Comparison of ENCODE assay signal across 1 cellular context in the genomic region with DNA sequence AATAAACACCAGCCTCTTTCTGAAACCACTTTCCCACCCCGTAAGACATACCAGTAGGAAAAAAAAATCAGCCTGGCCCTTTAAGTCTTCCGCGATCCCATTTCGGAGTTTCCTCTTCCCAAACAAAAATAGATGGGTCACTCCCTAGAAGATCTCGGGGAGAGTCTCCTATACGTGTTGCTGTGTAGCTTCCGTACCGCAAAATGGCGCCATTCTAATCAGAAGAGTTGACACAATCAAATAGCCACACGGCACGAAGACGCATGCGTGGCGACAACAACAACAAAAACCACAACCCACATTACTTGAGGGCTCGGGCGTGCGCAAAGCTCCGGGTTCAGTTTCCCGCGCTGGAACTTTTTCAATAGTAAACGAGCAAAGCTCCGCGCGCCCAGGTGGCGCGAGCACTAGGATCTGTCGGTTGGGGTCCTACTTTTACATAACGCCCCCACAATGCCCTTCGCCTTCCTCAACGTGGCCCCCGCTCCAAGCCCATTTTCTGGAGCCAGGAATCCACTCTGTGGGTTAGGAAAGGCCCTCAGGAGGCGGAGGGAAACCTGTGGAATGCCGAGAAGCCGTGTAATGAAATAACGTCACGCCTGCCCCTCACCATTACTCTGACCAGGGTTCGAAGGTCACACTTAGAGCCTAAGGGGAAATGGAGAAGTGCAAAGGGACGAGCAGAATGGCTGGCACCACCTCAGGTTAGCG.
A peak's percentile ranks its signal among the peaks of the same experiment; 100 is the strongest.
TF ChIP-seq lines count a peak whose summit lies in the region.

GPANK1 (minus strand) TSS at position 208 of the 711 bp plus-strand sequence. CDS start 519 bp downstream, outside the sequence.

TF ChIP-seq in K562, 482 proteins besides CTCF, POLR2A, EP300 and RAD21 (continued from another document and continues in another):
- TF ChIP-seq ZNF232 (CRISPR knock-in tag; IDR thresholded peaks at IDR 0.05), result peak; percentile 71; the same call in 1 of the 2 replicates
- TF ChIP-seq BRD4 (IDR thresholded peaks at IDR 0.05), result peak; percentile 98
- TF ChIP-seq KLF16 (IDR thresholded peaks at IDR 0.05), result no peak
- peak; percentile 40 for TF ChIP-seq ZNF239 (CRISPR knock-in tag; IDR thresholded peaks at IDR 0.05)
- no peak for TF ChIP-seq RBM17 (IDR thresholded peaks at IDR 0.05; ENCODE audit: borderline replicate concordance, low read depth, low read length)
- TF ChIP-seq EHMT2 (IDR thresholded peaks at IDR 0.05), result peak; percentile 9; the same call in 1 of the 2 replicates
- TF ChIP-seq, protein P1, sequence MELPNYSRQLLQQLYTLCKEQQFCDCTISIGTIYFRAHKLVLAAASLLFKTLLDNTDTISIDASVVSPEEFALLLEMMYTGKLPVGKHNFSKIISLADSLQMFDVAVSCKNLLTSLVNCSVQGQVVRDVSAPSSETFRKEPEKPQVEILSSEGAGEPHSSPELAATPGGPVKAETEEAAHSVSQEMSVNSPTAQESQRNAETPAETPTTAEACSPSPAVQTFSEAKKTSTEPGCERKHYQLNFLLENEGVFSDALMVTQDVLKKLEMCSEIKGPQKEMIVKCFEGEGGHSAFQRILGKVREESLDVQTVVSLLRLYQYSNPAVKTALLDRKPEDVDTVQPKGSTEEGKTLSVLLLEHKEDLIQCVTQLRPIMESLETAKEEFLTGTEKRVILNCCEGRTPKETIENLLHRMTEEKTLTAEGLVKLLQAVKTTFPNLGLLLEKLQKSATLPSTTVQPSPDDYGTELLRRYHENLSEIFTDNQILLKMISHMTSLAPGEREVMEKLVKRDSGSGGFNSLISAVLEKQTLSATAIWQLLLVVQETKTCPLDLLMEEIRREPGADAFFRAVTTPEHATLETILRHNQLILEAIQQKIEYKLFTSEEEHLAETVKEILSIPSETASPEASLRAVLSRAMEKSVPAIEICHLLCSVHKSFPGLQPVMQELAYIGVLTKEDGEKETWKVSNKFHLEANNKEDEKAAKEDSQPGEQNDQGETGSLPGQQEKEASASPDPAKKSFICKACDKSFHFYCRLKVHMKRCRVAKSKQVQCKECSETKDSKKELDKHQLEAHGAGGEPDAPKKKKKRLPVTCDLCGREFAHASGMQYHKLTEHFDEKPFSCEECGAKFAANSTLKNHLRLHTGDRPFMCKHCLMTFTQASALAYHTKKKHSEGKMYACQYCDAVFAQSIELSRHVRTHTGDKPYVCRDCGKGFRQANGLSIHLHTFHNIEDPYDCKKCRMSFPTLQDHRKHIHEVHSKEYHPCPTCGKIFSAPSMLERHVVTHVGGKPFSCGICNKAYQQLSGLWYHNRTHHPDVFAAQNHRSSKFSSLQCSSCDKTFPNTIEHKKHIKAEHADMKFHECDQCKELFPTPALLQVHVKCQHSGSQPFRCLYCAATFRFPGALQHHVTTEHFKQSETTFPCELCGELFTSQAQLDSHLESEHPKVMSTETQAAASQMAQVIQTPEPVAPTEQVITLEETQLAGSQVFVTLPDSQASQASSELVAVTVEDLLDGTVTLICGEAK (IDR thresholded peaks at IDR 0.05), result no peak; the same call in 1 of the 2 replicates
- TF ChIP-seq, protein P1 (CRISPR knock-in tag; IDR thresholded peaks at IDR 0.05), result no peak
- no peak for TF ChIP-seq SAFB (IDR thresholded peaks at IDR 0.05; ENCODE audit: borderline replicate concordance, low read depth, low read length)
- no peak for TF ChIP-seq NR0B1 (IDR thresholded peaks at IDR 0.05; ENCODE audit: partially characterized antibody)
- peak; percentile 73; the same call in 1 of the 2 replicates for TF ChIP-seq ZNF57 (CRISPR knock-in tag; IDR thresholded peaks at IDR 0.05)
- TF ChIP-seq SAP30 (IDR thresholded peaks at IDR 0.05; ENCODE audit: borderline replicate concordance, insufficient read depth, low read depth, low read length, poor library complexity, severe bottlenecking), result no peak
- peak; percentile 68 to 94; a peak in 1 of 4 replicates for TF ChIP-seq SIN3A (IDR thresholded peaks at IDR 0.05; ENCODE audit: borderline replicate concordance in 2 of 2, control insufficient read depth in 1 of 2, low read depth in 2 of 2, low read length in 2 of 2)
- TF ChIP-seq SRSF9 (IDR thresholded peaks at IDR 0.05; ENCODE audit: borderline replicate concordance, low read depth, low read length), result no peak
- peak; percentile 88 for TF ChIP-seq ZBTB43 (CRISPR knock-in tag; IDR thresholded peaks at IDR 0.05)
- TF ChIP-seq, protein P2, sequence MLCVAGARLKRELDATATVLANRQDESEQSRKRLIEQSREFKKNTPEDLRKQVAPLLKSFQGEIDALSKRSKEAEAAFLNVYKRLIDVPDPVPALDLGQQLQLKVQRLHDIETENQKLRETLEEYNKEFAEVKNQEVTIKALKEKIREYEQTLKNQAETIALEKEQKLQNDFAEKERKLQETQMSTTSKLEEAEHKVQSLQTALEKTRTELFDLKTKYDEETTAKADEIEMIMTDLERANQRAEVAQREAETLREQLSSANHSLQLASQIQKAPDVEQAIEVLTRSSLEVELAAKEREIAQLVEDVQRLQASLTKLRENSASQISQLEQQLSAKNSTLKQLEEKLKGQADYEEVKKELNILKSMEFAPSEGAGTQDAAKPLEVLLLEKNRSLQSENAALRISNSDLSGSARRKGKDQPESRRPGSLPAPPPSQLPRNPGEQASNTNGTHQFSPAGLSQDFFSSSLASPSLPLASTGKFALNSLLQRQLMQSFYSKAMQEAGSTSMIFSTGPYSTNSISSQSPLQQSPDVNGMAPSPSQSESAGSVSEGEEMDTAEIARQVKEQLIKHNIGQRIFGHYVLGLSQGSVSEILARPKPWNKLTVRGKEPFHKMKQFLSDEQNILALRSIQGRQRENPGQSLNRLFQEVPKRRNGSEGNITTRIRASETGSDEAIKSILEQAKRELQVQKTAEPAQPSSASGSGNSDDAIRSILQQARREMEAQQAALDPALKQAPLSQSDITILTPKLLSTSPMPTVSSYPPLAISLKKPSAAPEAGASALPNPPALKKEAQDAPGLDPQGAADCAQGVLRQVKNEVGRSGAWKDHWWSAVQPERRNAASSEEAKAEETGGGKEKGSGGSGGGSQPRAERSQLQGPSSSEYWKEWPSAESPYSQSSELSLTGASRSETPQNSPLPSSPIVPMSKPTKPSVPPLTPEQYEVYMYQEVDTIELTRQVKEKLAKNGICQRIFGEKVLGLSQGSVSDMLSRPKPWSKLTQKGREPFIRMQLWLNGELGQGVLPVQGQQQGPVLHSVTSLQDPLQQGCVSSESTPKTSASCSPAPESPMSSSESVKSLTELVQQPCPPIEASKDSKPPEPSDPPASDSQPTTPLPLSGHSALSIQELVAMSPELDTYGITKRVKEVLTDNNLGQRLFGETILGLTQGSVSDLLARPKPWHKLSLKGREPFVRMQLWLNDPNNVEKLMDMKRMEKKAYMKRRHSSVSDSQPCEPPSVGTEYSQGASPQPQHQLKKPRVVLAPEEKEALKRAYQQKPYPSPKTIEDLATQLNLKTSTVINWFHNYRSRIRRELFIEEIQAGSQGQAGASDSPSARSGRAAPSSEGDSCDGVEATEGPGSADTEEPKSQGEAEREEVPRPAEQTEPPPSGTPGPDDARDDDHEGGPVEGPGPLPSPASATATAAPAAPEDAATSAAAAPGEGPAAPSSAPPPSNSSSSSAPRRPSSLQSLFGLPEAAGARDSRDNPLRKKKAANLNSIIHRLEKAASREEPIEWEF (CRISPR knock-in tag; IDR thresholded peaks at IDR 0.05), result no peak
- TF ChIP-seq ZNF696 (CRISPR knock-in tag; conservative IDR thresholded peaks at IDR 0.05), result 0 out of 2 replicates have a peak, but pooled peaks have one; percentile 63
- no peak for TF ChIP-seq NCOR1 (IDR thresholded peaks at IDR 0.05)
- peak; percentile 97; the same call in 1 of the 2 replicates for TF ChIP-seq ESRRA (IDR thresholded peaks at IDR 0.05; ENCODE audit: borderline replicate concordance, low read depth)
- TF ChIP-seq XRCC4 (IDR thresholded peaks at IDR 0.05; ENCODE audit: extremely low read depth, insufficient read depth, insufficient read length), result no peak
- peak; percentile 91; the same call in 1 of the 2 replicates for TF ChIP-seq POLR2AphosphoS2 (IDR thresholded peaks at IDR 0.05; ENCODE audit: low read length)
- no peak for TF ChIP-seq GATAD2A (IDR thresholded peaks at IDR 0.05)
- TF ChIP-seq MCM2 (IDR thresholded peaks at IDR 0.05; ENCODE audit: low read depth), result no peak
- TF ChIP-seq TCF7 (IDR thresholded peaks at IDR 0.05; ENCODE audit: borderline replicate concordance), result no peak
- TF ChIP-seq, protein P3, sequence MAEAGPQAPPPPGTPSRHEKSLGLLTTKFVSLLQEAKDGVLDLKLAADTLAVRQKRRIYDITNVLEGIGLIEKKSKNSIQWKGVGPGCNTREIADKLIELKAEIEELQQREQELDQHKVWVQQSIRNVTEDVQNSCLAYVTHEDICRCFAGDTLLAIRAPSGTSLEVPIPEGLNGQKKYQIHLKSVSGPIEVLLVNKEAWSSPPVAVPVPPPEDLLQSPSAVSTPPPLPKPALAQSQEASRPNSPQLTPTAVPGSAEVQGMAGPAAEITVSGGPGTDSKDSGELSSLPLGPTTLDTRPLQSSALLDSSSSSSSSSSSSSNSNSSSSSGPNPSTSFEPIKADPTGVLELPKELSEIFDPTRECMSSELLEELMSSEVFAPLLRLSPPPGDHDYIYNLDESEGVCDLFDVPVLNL (CRISPR knock-in tag; IDR thresholded peaks at IDR 0.05; ENCODE audit: low read depth), result peak; percentile 91
- TF ChIP-seq BACH1 (tag; IDR thresholded peaks at IDR 0.05), result no peak
- no peak for TF ChIP-seq HMG20A (CRISPR knock-in tag; conservative IDR thresholded peaks at IDR 0.05)
- peak; percentile 99 for TF ChIP-seq E2F3 (CRISPR knock-in tag; IDR thresholded peaks at IDR 0.05)
